In genomic region chr9:132756214-132756799, GRCh38 we compare ENCODE assay signal across 17 cellular contexts.
"Had no signal": no experiment of that assay in that cellular context is flagged by ENCODE, and none has a peak within 500 bp of the region (broad histone marks: within the 10 kb centered on the region; RNA-seq: fewer than 3 reads in every experiment).

No MANE protein-coding gene starts in this region.

- H3K27ac ChIP-seq: foreskin keratinocyte, prostate gland, right lobe of liver had no signal

- H3K4me1 Mint-ChIP-seq: activated CD4-positive, alpha-beta T cell treated with anti-CD3 and anti-CD28 coated beads, Interleukin-2, amount 10 ng/mL, durations not matched to agents 24 days and 14 days; activated naive CD8-positive, alpha-beta T cell treated with anti-CD3 and anti-CD28 coated beads, Interleukin-2, amount 10 ng/mL, durations not matched to agents 7 days and 5 days; naive thymus-derived CD8-positive, alpha-beta T cell; stimulated activated naive CD8-positive, alpha-beta T cell treated with anti-CD3 and anti-CD28 coated beads, Interleukin-15, amount 100 ng/mL, for 72 hours; T-helper 17 cell had no signal

- H3K27ac Mint-ChIP-seq: activated CD4-positive, alpha-beta T cell treated with anti-CD3 and anti-CD28 coated beads, Interleukin-2, amount 10 ng/mL, durations not matched to agents 24 days and 14 days; activated naive CD8-positive, alpha-beta T cell treated with anti-CD3 and anti-CD28 coated beads, Interleukin-2, amount 10 ng/mL, durations not matched to agents 7 days and 5 days; brain; naive thymus-derived CD8-positive, alpha-beta T cell; stimulated activated naive CD8-positive, alpha-beta T cell treated with anti-CD3 and anti-CD28 coated beads, Interleukin-15, amount 100 ng/mL, for 72 hours; T-helper 17 cell had no signal

- H3K4me3 Mint-ChIP-seq: activated CD4-positive, alpha-beta T cell treated with anti-CD3 and anti-CD28 coated beads, Interleukin-2, amount 10 ng/mL, durations not matched to agents 24 days and 14 days; activated naive CD8-positive, alpha-beta T cell treated with anti-CD3 and anti-CD28 coated beads, Interleukin-2, amount 10 ng/mL, durations not matched to agents 7 days and 5 days; brain; naive thymus-derived CD8-positive, alpha-beta T cell; stimulated activated naive CD8-positive, alpha-beta T cell treated with anti-CD3 and anti-CD28 coated beads, Interleukin-15, amount 100 ng/mL, for 72 hours; T-helper 17 cell had no signal

- ATAC-seq: foreskin keratinocyte; naive thymus-derived CD8-positive, alpha-beta T cell; right lobe of liver; stimulated activated naive CD8-positive, alpha-beta T cell treated with anti-CD3 and anti-CD28 coated beads, Interleukin-15, amount 100 ng/mL, for 72 hours; T-helper 17 cell had no signal

- H3K27me3 Mint-ChIP-seq: stimulated activated naive CD8-positive, alpha-beta T cell treated with anti-CD3 and anti-CD28 coated beads, Interleukin-15, amount 100 ng/mL, for 72 hours had no signal

- H3K9me3 Mint-ChIP-seq: activated CD4-positive, alpha-beta T cell treated with anti-CD3 and anti-CD28 coated beads, Interleukin-2, amount 10 ng/mL, durations not matched to agents 24 days and 14 days; activated naive CD8-positive, alpha-beta T cell treated with anti-CD3 and anti-CD28 coated beads, Interleukin-2, amount 10 ng/mL, durations not matched to agents 7 days and 5 days; brain; naive thymus-derived CD8-positive, alpha-beta T cell; stimulated activated naive CD8-positive, alpha-beta T cell treated with anti-CD3 and anti-CD28 coated beads, Interleukin-15, amount 100 ng/mL, for 72 hours had no signal

- H3K4me1 ChIP-seq: foreskin keratinocyte, prostate gland, right lobe of liver had no signal

- H3K36me3 ChIP-seq: prostate gland, right lobe of liver had no signal

- FAIRE-seq: TTC549, urothelium cell line had no signal

- H3K27me3 ChIP-seq: right lobe of liver had no signal

- H3K9me3 ChIP-seq: prostate gland, right lobe of liver had no signal

- DNase-seq: activated CD4-positive, alpha-beta T cell treated with anti-CD3 and anti-CD28 coated beads, Interleukin-2, amount 10 ng/mL, durations not matched to agents 24 days and 14 days; activated CD4-positive, CD25-positive, alpha-beta regulatory T cell; activated naive CD4-positive, alpha-beta T cell; activated naive CD8-positive, alpha-beta T cell treated with anti-CD3 and anti-CD28 coated beads, Interleukin-2, amount 10 ng/mL, durations not matched to agents 7 days and 5 days; effector CD8-positive, alpha-beta T cell; foreskin keratinocyte; glutamatergic neuron; naive thymus-derived CD8-positive, alpha-beta T cell; nucleus accumbens; right lobe of liver; stimulated activated CD4-positive, alpha-beta T cell treated with anti-CD3 and anti-CD28 coated beads, Interleukin-1b, Interleukin-23, amount 100 ng/mL, for 48 hours; stimulated activated naive CD8-positive, alpha-beta T cell treated with anti-CD3 and anti-CD28 coated beads, Interleukin-15, amount 100 ng/mL, for 72 hours; T-helper 17 cell had no signal

- H3K4me3 ChIP-seq: prostate gland, right lobe of liver had no signal

- H3K36me3 Mint-ChIP-seq: activated naive CD8-positive, alpha-beta T cell treated with anti-CD3 and anti-CD28 coated beads, Interleukin-2, amount 10 ng/mL, durations not matched to agents 7 days and 5 days; brain; naive thymus-derived CD8-positive, alpha-beta T cell had no signal
